1 cellular context compared by ENCODE assay signal in genomic region chr11:69640260-69640994, GRCh38.
A peak's percentile ranks its signal among the peaks of the same experiment; 100 is the strongest.
TF ChIP-seq lines count a peak whose summit lies in the region.

No MANE protein-coding gene starts in this region.

TF ChIP-seq in K562, 482 proteins besides CTCF, POLR2A, EP300 and RAD21 (continued from another document):
- TF ChIP-seq E2F6 (IDR thresholded peaks at IDR 0.05; ENCODE audit: borderline replicate concordance in 1 of 2, extremely low read depth in 1 of 2, insufficient read depth in 1 of 2, insufficient read length in 1 of 2, low read depth in 1 of 2, low read length in 1 of 2, poor library complexity in 1 of 2, severe bottlenecking in 1 of 2) (peak in 1 of 2 experiments; percentile 24), NFIC (IDR thresholded peaks at IDR 0.05) (peak; percentile 42)
